ENCODE assay signal across 13 cellular contexts in the genomic region with DNA sequence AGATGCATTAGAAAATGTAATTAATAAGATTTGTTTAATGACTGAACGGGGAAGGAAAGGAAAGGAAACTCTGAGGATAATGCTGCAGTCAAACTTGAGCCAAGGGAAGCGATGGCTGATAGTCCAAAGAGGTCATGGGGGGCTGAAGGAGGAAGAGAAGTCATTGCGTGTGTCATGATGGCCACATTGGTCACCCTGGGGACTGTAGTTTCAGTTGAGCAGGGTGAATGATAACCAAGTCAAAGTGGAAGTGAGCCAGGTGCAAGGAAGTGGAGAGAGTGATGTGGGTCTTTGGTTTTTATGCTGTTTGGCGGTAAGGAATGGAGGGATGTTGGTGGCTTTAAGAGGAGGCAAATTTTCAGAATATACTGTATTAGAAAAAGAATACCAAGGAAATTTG. TPM values are rescaled to one million over a fixed set of nuclear protein-coding genes. Genes with fewer than 3 reads are reported as not detected.
DNase-seq lines count a peak whose midpoint lies in the region; ATAC-seq, FAIRE-seq and TF ChIP-seq lines count a peak whose summit lies in the region.
"Had no signal": no experiment of that assay in that cellular context is flagged by ENCODE, and none has a peak within 500 bp of the region (broad histone marks: within the 10 kb centered on the region; RNA-seq: fewer than 3 reads in every experiment).

No MANE protein-coding gene starts in this region.

- H3K4me3 ChIP-seq in smooth muscle cell (no peak overlapping the region), pancreas (no peak overlapping the region)
- H3K4me3 ChIP-seq: skin epidermis had no signal

- no peak overlapping the region for H2AFZ ChIP-seq in smooth muscle cell (ENCODE audit: low read depth)

- in situ Hi-C loops in GM13977 (cut with MboI; ENCODE audit: low pct_unique_long_range_greater_than_20kb, low sequenced_read_pairs, unreplicated experiment) = no loop called here

- WGBS in smooth muscle cell (ENCODE audit: low lambda C conversion rate) = 100% methylated on average over 4 of the region's 4 CpGs
- 93 to 95% methylated on average over 4 of the region's 4 CpGs for WGBS in pancreas, 2 donors

- H3F3A ChIP-seq in smooth muscle cell (ENCODE audit: low read depth) = no peaks in the 10 kb centered on the region

- no peaks in the 10 kb centered on the region for H3K27me3 Mint-ChIP-seq in activated T-helper 1 cell treated with anti-CD3 and anti-CD28 coated beads, Interleukin-12 subunit alpha, Interleukin-12 subunit beta, Interleukin-2, Interleukin-4 antibody, amounts not matched to agents 30 ng/mL and 10 ng/mL and 1 ng/mL, durations not matched to agents 14 hours and 24 hours and 36 hours (ENCODE audit: insufficient read depth)

- peaks cover 66% of the 10 kb centered on the region for H3K79me2 ChIP-seq in smooth muscle cell (ENCODE audit: low read depth)

- H3K27ac Mint-ChIP-seq in activated T-helper 1 cell treated with anti-CD3 and anti-CD28 coated beads, Interleukin-12 subunit alpha, Interleukin-12 subunit beta, Interleukin-2, Interleukin-4 antibody, amounts not matched to agents 30 ng/mL and 10 ng/mL and 1 ng/mL, durations not matched to agents 14 hours and 24 hours and 36 hours = peak overlapping the region; percentile 21

- H3K9me3 Mint-ChIP-seq in activated T-helper 1 cell treated with anti-CD3 and anti-CD28 coated beads, Interleukin-12 subunit alpha, Interleukin-12 subunit beta, Interleukin-2, Interleukin-4 antibody, amounts not matched to agents 30 ng/mL and 10 ng/mL and 1 ng/mL, durations not matched to agents 14 hours and 24 hours and 36 hours = no peaks in the 10 kb centered on the region

- H3K27me3 ChIP-seq in smooth muscle cell (ENCODE audit: low read depth) (no peaks in the 10 kb centered on the region), pancreas (no peaks in the 10 kb centered on the region)
- H3K27me3 ChIP-seq: tibial nerve had no signal

- no peaks in the 10 kb centered on the region for H3K36me3 ChIP-seq in smooth muscle cell (ENCODE audit: low read depth)
- no peaks in the 10 kb centered on the region for H3K36me3 ChIP-seq in pancreas
- H3K36me3 ChIP-seq: tibial nerve had no signal

- H3K9me3 ChIP-seq in smooth muscle cell (replicated peaks; ENCODE audit: low read depth) (no peaks in the 10 kb centered on the region), pancreas (no peaks in the 10 kb centered on the region)
- H3K9me3 ChIP-seq: tibial nerve had no signal

- DNase-seq in GM13977 (ENCODE audit: low spot score) (peak; percentile 44), GM20000 (ENCODE audit: low spot score) (peak; percentile 68), smooth muscle cell (lab: John Stamatoyannopoulos, UW; ENCODE audit: unreplicated experiment) (no peak), HK-2 (ENCODE audit: unreplicated experiment) (no peak), pancreas (no peak)
- no peak for DNase-seq in activated T-helper 1 cell treated with anti-CD3 and anti-CD28 coated beads, Interleukin-12 subunit alpha, Interleukin-12 subunit beta, Interleukin-2, Interleukin-4 antibody, amounts not matched to agents 30 ng/mL and 10 ng/mL and 1 ng/mL, durations not matched to agents 14 hours and 24 hours and 36 hours (ENCODE audit: low spot score)
- no peak for DNase-seq in activated naive CD4-positive, alpha-beta T cell treated with anti-CD3 and anti-CD28 coated beads, Interleukin-2, amount 50 U/mL, for 16 hours
- DNase-seq: KBM-7, kidney had no signal

- ATAC-seq in HG03095 (IDR thresholded peaks at IDR 0.05; ENCODE audit: unreplicated experiment) (peak; percentile 76), pancreas (no peak)

- peaks cover 28% of the 10 kb centered on the region for H4K20me1 ChIP-seq in smooth muscle cell (ENCODE audit: low read depth)

- no peak overlapping the region for H3K4me2 ChIP-seq in smooth muscle cell

- no peak overlapping the region for H3K4me3 Mint-ChIP-seq in activated T-helper 1 cell treated with anti-CD3 and anti-CD28 coated beads, Interleukin-12 subunit alpha, Interleukin-12 subunit beta, Interleukin-2, Interleukin-4 antibody, amounts not matched to agents 30 ng/mL and 10 ng/mL and 1 ng/mL, durations not matched to agents 14 hours and 24 hours and 36 hours

- intact Hi-C loops in activated T-helper 1 cell treated with anti-CD3 and anti-CD28 coated beads, Interleukin-12 subunit alpha, Interleukin-12 subunit beta, Interleukin-2, Interleukin-4 antibody, amounts not matched to agents 30 ng/mL and 10 ng/mL and 1 ng/mL, durations not matched to agents 14 hours and 24 hours and 36 hours (cut with micrococcal nuclease) = no loop called here
- intact Hi-C loops in pancreas (cut with DNase I) = no loop called here

- H3K36me3 Mint-ChIP-seq in activated T-helper 1 cell treated with anti-CD3 and anti-CD28 coated beads, Interleukin-12 subunit alpha, Interleukin-12 subunit beta, Interleukin-2, Interleukin-4 antibody, amounts not matched to agents 30 ng/mL and 10 ng/mL and 1 ng/mL, durations not matched to agents 14 hours and 24 hours and 36 hours (ENCODE audit: low read depth) = peaks cover 36% of the 10 kb centered on the region

- no peak overlapping the region for H3K27ac ChIP-seq in smooth muscle cell (ENCODE audit: low read depth)
- peak overlapping the region in 1 of 4 donors; percentile 46 for H3K27ac ChIP-seq in pancreas

- peaks cover 47% of the 10 kb centered on the region for H3K4me1 Mint-ChIP-seq in activated T-helper 1 cell treated with anti-CD3 and anti-CD28 coated beads, Interleukin-12 subunit alpha, Interleukin-12 subunit beta, Interleukin-2, Interleukin-4 antibody, amounts not matched to agents 30 ng/mL and 10 ng/mL and 1 ng/mL, durations not matched to agents 14 hours and 24 hours and 36 hours (ENCODE audit: low read depth)

- H3K9ac ChIP-seq in smooth muscle cell (ENCODE audit: low read depth) = no peak overlapping the region

- no peak for FAIRE-seq in pancreas (lab: Jason Lieb, UNC)
- FAIRE-seq: kidney, RCC 7860 had no signal

- H3K4me1 ChIP-seq in smooth muscle cell (ENCODE audit: low read depth) = peaks cover 4% of the 10 kb centered on the region
- peaks cover 0 to 9% (median 7%) of the 10 kb centered on the region in 3 donors for H3K4me1 ChIP-seq in pancreas

- no peak for TF ChIP-seq CTCF in GM13977 (IDR thresholded peaks at IDR 0.05; ENCODE audit: extremely low read depth, insufficient read depth, missing control alignments)
- TF ChIP-seq CTCF in GM20000 (IDR thresholded peaks at IDR 0.05; ENCODE audit: extremely low read depth, missing control alignments) = no peak
- no peak for TF ChIP-seq CTCF in smooth muscle cell (IDR thresholded peaks at IDR 0.05; ENCODE audit: borderline replicate concordance, insufficient read depth, poor library complexity, severe bottlenecking)
- no peak for TF ChIP-seq CTCF in pancreas (IDR thresholded peaks at IDR 0.05)

RNA-seq across cellular contexts. Expression of gene C12orf75, which starts 21.6 kb away (rescaled TPM):
- total RNA-seq in activated T-helper 1 cell treated with anti-CD3 and anti-CD28 coated beads, Interleukin-12 subunit alpha, Interleukin-12 subunit beta, Interleukin-2, Interleukin-4 antibody, amounts not matched to agents 30 ng/mL and 10 ng/mL and 1 ng/mL, durations not matched to agents 14 hours and 24 hours and 36 hours = 87.8 and 93.4 TPM in 2 replicates
- total RNA-seq in smooth muscle cell (201 and 236 TPM in 2 replicates), pancreas (10 to 100 TPM; 20.2 to 68.1 (median 37.4) TPM)
- polyA plus RNA-seq in smooth muscle cell (261 and 309 TPM in 2 replicates), pancreas (100 to 1,000 TPM in 1 of 2 donors, 10 to 100 TPM in 1; 48.5 to 104 TPM)

Comparison
In these comparisons a context has a peak if more than half of its experiments do, and no peak if none do; other contexts are left out.
1. DNase-seq: peak in GM13977 (single experiment) and GM20000 (single experiment); none in activated T-helper 1 cell treated with anti-CD3 and anti-CD28 coated beads, Interleukin-12 subunit alpha, Interleukin-12 subunit beta, Interleukin-2, Interleukin-4 antibody, amounts not matched to agents 30 ng/mL and 10 ng/mL and 1 ng/mL, durations not matched to agents 14 hours and 24 hours and 36 hours (single experiment), smooth muscle cell (single experiment), activated naive CD4-positive, alpha-beta T cell treated with anti-CD3 and anti-CD28 coated beads, Interleukin-2, amount 50 U/mL, for 16 hours (single experiment), HK-2 (single experiment) and pancreas (0 of 6).